Comparison of ENCODE assay signal across 1 cellular context in genomic region chr6:43912598-43913387, GRCh38.
TF ChIP-seq lines count a peak whose summit lies in the region.

No MANE protein-coding gene starts in this region.

TF ChIP-seq in GM23338, 12 proteins besides CTCF, POLR2A, EP300 and RAD21:
- no peak for TF ChIP-seq ZNF462 (CRISPR knock-in tag; IDR thresholded peaks at IDR 0.05)
- TF ChIP-seq CREB1 (CRISPR knock-in tag; IDR thresholded peaks at IDR 0.05; ENCODE audit: low read depth), result no peak
- TF ChIP-seq ZNF331 (CRISPR knock-in tag; IDR thresholded peaks at IDR 0.05; ENCODE audit: low read depth), result no peak
- no peak for TF ChIP-seq JUNB (IDR thresholded peaks at IDR 0.05; ENCODE audit: unreplicated experiment)
- TF ChIP-seq POLR2AphosphoS5 (IDR thresholded peaks at IDR 0.05; ENCODE audit: low read depth), result no peak
- no peak for TF ChIP-seq ZNF114 (CRISPR knock-in tag; IDR thresholded peaks at IDR 0.05)
